ENCODE assay signal across 8 cellular contexts in the genomic region with DNA sequence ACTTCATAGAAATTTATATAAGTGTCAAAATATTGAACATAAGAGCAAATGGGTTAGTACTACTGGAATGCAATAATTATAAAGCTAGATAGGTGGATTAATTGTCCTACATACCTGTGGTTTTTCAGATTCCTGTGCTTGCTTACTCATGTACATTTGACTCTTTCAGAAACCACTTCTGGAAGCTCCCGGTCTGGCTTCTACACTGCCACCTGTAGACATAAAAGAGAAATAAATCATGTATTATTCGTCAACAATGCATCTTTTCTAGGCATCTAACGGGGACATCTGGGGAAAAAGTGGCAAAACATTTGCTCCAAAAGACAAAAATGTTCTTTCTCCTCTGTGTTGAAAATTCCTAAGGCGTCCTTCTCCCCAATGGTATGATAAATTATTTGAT.
DNase-seq lines count a peak whose midpoint lies in the region; ATAC-seq and TF ChIP-seq lines count a peak whose summit lies in the region.

No MANE protein-coding gene starts in this region.

- peak overlapping the region; percentile 96 for H3K4me3 Mint-ChIP-seq in CD4-positive, alpha-beta T cell
- peak overlapping the region; percentile 95 to 99 for H3K4me3 Mint-ChIP-seq in H9

- H3K27me3 Mint-ChIP-seq in CD4-positive, alpha-beta T cell: no peaks in the 10 kb centered on the region
- H3K27me3 Mint-ChIP-seq in H9 (ENCODE audit: low read depth): no peaks in the 10 kb centered on the region

- CTCF ChIA-PET in CD4-positive, alpha-beta T cell (lab: Charles Lee): interaction anchor here (0.7 to 1.0 kb wide), 8 partner anchors 9 to 334 kb away, joined by 3 to 5 read pairs (median 3); no protein-coding TSS in a partner anchor

- H2BK15ac ChIP-seq in H9 (ENCODE audit: low read depth, low read length) (no peak overlapping the region), mesenchymal stem cell (ENCODE audit: low read depth, poor library complexity, severe bottlenecking) (no peak overlapping the region)

- TF ChIP-seq CTCF in CD4-positive, alpha-beta T cell (IDR thresholded peaks at IDR 0.05): peak; percentile 53
- peak; percentile 37; the same call in 2 of the 3 replicates for TF ChIP-seq CTCF in H9 (conservative IDR thresholded peaks at IDR 0.05)

- H3K9ac ChIP-seq in H9 (ENCODE audit: extremely low read depth, insufficient read length, low read length) (peak overlapping the region; percentile 99), mesenchymal stem cell (ENCODE audit: low read length) (peak overlapping the region; percentile 91)

- no peaks in the 10 kb centered on the region for H3K9me3 Mint-ChIP-seq in CD4-positive, alpha-beta T cell
- peaks cover 48 to 52% of the 10 kb centered on the region in 2 experiments for H3K9me3 Mint-ChIP-seq in H9

- no peak overlapping the region for H3K56ac ChIP-seq in H9 (ENCODE audit: insufficient read length, low read depth, low read length)

- H3K27ac Mint-ChIP-seq in CD4-positive, alpha-beta T cell: peak overlapping the region; percentile 80
- H3K27ac Mint-ChIP-seq in H9: peak overlapping the region in 2 of 3 experiments; percentile 30 to 100; a peak in 2 of 7 replicates

- no peak overlapping the region for H4K5ac ChIP-seq in H9 (ENCODE audit: insufficient read length, low read depth, low read length)

- H2BK12ac ChIP-seq in H9 (ENCODE audit: insufficient read length, low read depth, low read length) (no peak overlapping the region), mesenchymal stem cell (ENCODE audit: low read length in 2 of 2) (no peak overlapping the region)

- peak overlapping the region; percentile 84 for H3K4me2 ChIP-seq in H9 (ENCODE audit: insufficient read depth, insufficient read length, low read length)
- H3K4me2 ChIP-seq in mesenchymal stem cell (ENCODE audit: low read length, poor library complexity, severe bottlenecking): peak overlapping the region; percentile 16

- no peak overlapping the region for H2BK120ac ChIP-seq in H9 (ENCODE audit: low read depth, low read length, poor library complexity, severe bottlenecking)
- H2BK120ac ChIP-seq in mesenchymal stem cell (ENCODE audit: low read depth, low read length): no peak overlapping the region

- peak overlapping the region in 1 of 2 experiments; percentile 88 for H3K4me3 ChIP-seq in mesenchymal stem cell (ENCODE audit: insufficient read depth in 1 of 2, low read depth in 1 of 2, low read length in 2 of 2)

- peak in 2 of 10 experiments; percentile 1 to 6 for DNase-seq in CD4-positive, alpha-beta T cell
- DNase-seq in H9: no peak
- DNase-seq in RPMI7951 (ENCODE audit: low read depth): peak; percentile 91
- peak; percentile 38 for DNase-seq in cerebellar cortex (ENCODE audit: low spot score)
- peak; percentile 74 for DNase-seq in mesenchymal stem cell
- no peak for DNase-seq in effector CD8-positive, alpha-beta T cell (lab: John Stamatoyannopoulos, UW)
- no peak for DNase-seq in T-helper 9 cell

- no peaks in the 10 kb centered on the region for H3K9me3 ChIP-seq in CD4-positive, alpha-beta T cell (ENCODE audit: control insufficient read depth, low read length)
- H3K9me3 ChIP-seq in H9 (ENCODE audit: control insufficient read depth, low read depth, low read length) (no peaks in the 10 kb centered on the region), mesenchymal stem cell (ENCODE audit: control insufficient read depth, low read length) (no peaks in the 10 kb centered on the region)

- H4K8ac ChIP-seq in H9 (replicated peaks; ENCODE audit: insufficient read length, low read depth, low read length): no peak overlapping the region
- no peak overlapping the region for H4K8ac ChIP-seq in mesenchymal stem cell (ENCODE audit: low read length)

- peaks cover 11 to 20% of the 10 kb centered on the region in 2 experiments for H3K36me3 ChIP-seq in mesenchymal stem cell (ENCODE audit: control insufficient read depth in 1 of 2, insufficient read depth in 2 of 2, low read depth in 1 of 2, low read length in 2 of 2)

- H4K20me1 ChIP-seq in H9 (ENCODE audit: control insufficient read depth, insufficient read depth, insufficient read length): no peaks in the 10 kb centered on the region

- no peak overlapping the region for H3K18ac ChIP-seq in H9 (ENCODE audit: insufficient read length, low read depth, low read length)
- no peak overlapping the region for H3K18ac ChIP-seq in mesenchymal stem cell (ENCODE audit: low read depth in 1 of 2, low read length in 2 of 2)

- intact Hi-C loops in CD4-positive, alpha-beta T cell (cut with DNase I, micrococcal nuclease): loop anchor here (1.0 to 10.0 kb wide), 5 partner anchors 37 to 334 kb away; no protein-coding TSS in a partner anchor

- H3K4me1 Mint-ChIP-seq in CD4-positive, alpha-beta T cell (ENCODE audit: low read depth): peaks cover 9% of the 10 kb centered on the region
- peaks cover 24 to 36% of the 10 kb centered on the region in 2 experiments for H3K4me1 Mint-ChIP-seq in H9

- H4K91ac ChIP-seq in H9 (ENCODE audit: insufficient read length, low read depth, low read length) (no peak overlapping the region), mesenchymal stem cell (ENCODE audit: low read length) (no peak overlapping the region)

- H3K4me1 ChIP-seq in H9 (ENCODE audit: insufficient read depth, low read length) (peaks cover 4% of the 10 kb centered on the region; the same call in 1 of the 2 replicates), mesenchymal stem cell (ENCODE audit: control insufficient read depth, insufficient read depth, low read depth, low read length) (peaks cover 2% of the 10 kb centered on the region)

- H2AK5ac ChIP-seq in H9 (ENCODE audit: insufficient read length, low read length) (no peak overlapping the region), mesenchymal stem cell (ENCODE audit: low read length, severe bottlenecking) (no peak overlapping the region)

- peaks cover 26% of the 10 kb centered on the region for H3K36me3 Mint-ChIP-seq in CD4-positive, alpha-beta T cell (ENCODE audit: low read depth)
- H3K36me3 Mint-ChIP-seq in H9 (ENCODE audit: insufficient read depth in 1 of 3, low read depth in 3 of 3): peaks cover 43 to 54% (median 54%) of the 10 kb centered on the region in 3 experiments

- no peak overlapping the region for H2BK5ac ChIP-seq in H9 (ENCODE audit: insufficient read length, low read length)
- H2BK5ac ChIP-seq in mesenchymal stem cell (ENCODE audit: low read depth, low read length, poor library complexity, severe bottlenecking): no peak overlapping the region

- peaks cover 44% of the 10 kb centered on the region; the same call in 1 of the 2 replicates for H3K79me2 ChIP-seq in H9 (ENCODE audit: insufficient read depth, low read length)

- no peaks in the 10 kb centered on the region for H3K27me3 ChIP-seq in CD4-positive, alpha-beta T cell (ENCODE audit: control insufficient read depth, insufficient read depth, low read length)
- H3K27me3 ChIP-seq in H9 (ENCODE audit: insufficient read depth, low read length): no peaks in the 10 kb centered on the region
- H3K27me3 ChIP-seq in mesenchymal stem cell (ENCODE audit: control insufficient read depth in 1 of 2, insufficient read depth in 1 of 2, low read length in 2 of 2): peaks cover 0 to 38% of the 10 kb centered on the region in 2 experiments

- H3K14ac ChIP-seq in H9 (ENCODE audit: insufficient read depth, low read length): no peak overlapping the region
- H3K14ac ChIP-seq in mesenchymal stem cell (ENCODE audit: low read length in 2 of 2): no peak overlapping the region

- WGBS in H9 (ENCODE audit: extremely low coverage, insufficient read length, low lambda C conversion rate): no CpG with 5 or more reads among the region's 4 CpGs
- WGBS in mesenchymal stem cell: no CpG with 5 or more reads among the region's 4 CpGs

- H3K23ac ChIP-seq in H9 (ENCODE audit: insufficient read length, low read depth, low read length) (no peak overlapping the region), mesenchymal stem cell (ENCODE audit: low read length in 2 of 2) (no peak overlapping the region)

- POLR2A ChIA-PET in CD4-positive, alpha-beta T cell (lab: Charles Lee): interaction anchor here (2.9 to 3.9 kb wide), 2 partner anchors 42 to 48 kb away, joined by 16 to 47 read pairs; no protein-coding TSS in a partner anchor

- no peak overlapping the region for H3K27ac ChIP-seq in CD4-positive, alpha-beta T cell (ENCODE audit: low read depth, low read length)
- H3K27ac ChIP-seq in H9 (ENCODE audit: insufficient read length, low read depth, low read length) (no peak overlapping the region), mesenchymal stem cell (ENCODE audit: low read length, poor library complexity, severe bottlenecking) (peak overlapping the region; percentile 58)

- H2AFZ ChIP-seq in H9 (ENCODE audit: low read length) (no peak overlapping the region), mesenchymal stem cell (ENCODE audit: low read depth, low read length) (no peak overlapping the region)

- no peak overlapping the region for H3T11ph ChIP-seq in H9 (ENCODE audit: low read length)

- no peak overlapping the region for H2BK20ac ChIP-seq in H9 (ENCODE audit: low read depth, low read length, poor library complexity, severe bottlenecking)

- ATAC-seq in CD4-positive, alpha-beta T cell (ENCODE audit: poor library complexity): peak; percentile 54
- ATAC-seq in GM19463 (IDR thresholded peaks at IDR 0.05; ENCODE audit: unreplicated experiment): no peak

- no peaks in the 10 kb centered on the region for H3K23me2 ChIP-seq in H9 (ENCODE audit: insufficient read length, low read depth, low read length, poor library complexity, severe bottlenecking)

- no peak overlapping the region for H3K4ac ChIP-seq in H9 (ENCODE audit: low read depth, low read length)
- no peak overlapping the region for H3K4ac ChIP-seq in mesenchymal stem cell (ENCODE audit: low read depth in 1 of 2, low read length in 2 of 2)

- H3K79me1 ChIP-seq in H9 (ENCODE audit: insufficient read depth, low read depth, low read length, poor library complexity, severe bottlenecking): no peaks in the 10 kb centered on the region
- no peaks in the 10 kb centered on the region for H3K79me1 ChIP-seq in mesenchymal stem cell (replicated peaks; ENCODE audit: low read length, poor library complexity, severe bottlenecking)

Comparison
In these comparisons a context has a peak if more than half of its experiments do, and no peak if none do; other contexts are left out.
1. DNase-seq: peak in RPMI7951 (single experiment), cerebellar cortex (single experiment) and mesenchymal stem cell (single experiment); none in H9 (single experiment), effector CD8-positive, alpha-beta T cell (single experiment) and T-helper 9 cell (single experiment).